23 cellular contexts compared by ENCODE assay signal in genomic region chr11:114345575-114346222, GRCh38. TPM values are rescaled to one million over a fixed set of nuclear protein-coding genes. Genes with fewer than 3 reads are reported as not detected.
"Had no signal": no experiment of that assay in that cellular context is flagged by ENCODE, and none has a peak within 500 bp of the region (broad histone marks: within the 10 kb centered on the region; RNA-seq: fewer than 3 reads in every experiment).

No MANE protein-coding gene starts in this region.

- H3K27me3 ChIP-seq: neural progenitor cell, sigmoid colon, stomach, testis, tibial artery had no signal

- DNase-seq: dermis blood vessel endothelial cell; effector memory CD4-positive, alpha-beta T cell; foreskin melanocyte; hypothalamus; immature natural killer cell; islet precursor cell; mammary epithelial cell; mesendoderm; midbrain; naive thymus-derived CD4-positive, alpha-beta T cell; sigmoid colon; stimulated activated CD4-positive, alpha-beta T cell treated with anti-CD3 and anti-CD28 coated beads, Interleukin-2, amount 100 ng/mL, for 24 hours; stimulated activated CD4-positive, alpha-beta T cell treated with anti-CD3 and anti-CD28 coated beads, Interleukin-4, amount 100 ng/mL, for 24 hours; stimulated activated naive CD4-positive, alpha-beta T cell treated with Interleukin-2 at 50 U/mL for 16 hours; stomach; testis; tibial artery had no signal

- H3K36me3 ChIP-seq: esophagus muscularis mucosa, neural progenitor cell, sigmoid colon, stomach, tibial artery had no signal

- FAIRE-seq: endothelial cell of umbilical vein had no signal

- H3K4me3 ChIP-seq: coronary artery, neural progenitor cell, testis, tibial artery had no signal

- ATAC-seq: naive thymus-derived CD4-positive, alpha-beta T cell; stimulated activated effector memory CD8-positive, alpha-beta T cell treated with anti-CD3 and anti-CD28 coated beads, Interleukin-12 subunit alpha, Interleukin-12 subunit beta, amount 100 ng/mL, for 72 hours had no signal

- H2AFZ ChIP-seq: neural progenitor cell, parathyroid adenoma had no signal

- H3K9ac ChIP-seq: neural progenitor cell, parathyroid adenoma had no signal

- H3K4me2 ChIP-seq: neural progenitor cell had no signal

- H3K9me3 ChIP-seq: esophagus muscularis mucosa, sigmoid colon, stomach, testis, tibial artery had no signal

- H3K27ac ChIP-seq: coronary artery, esophagus muscularis mucosa, neural progenitor cell, parathyroid adenoma, sigmoid colon, stomach, testis, tibial artery had no signal

- H3K79me2 ChIP-seq: parathyroid adenoma had no signal

- H3K4me1 ChIP-seq: neural progenitor cell, parathyroid adenoma, testis had no signal

RNA-seq across cellular contexts. Expression of gene NNMT, which starts 49.5 kb away (rescaled TPM):
- total RNA-seq: naive thymus-derived CD4-positive, alpha-beta T cell had no signal
